8 cellular contexts compared by ENCODE assay signal in genomic region chr16:17273142-17273561, GRCh38.
A peak's percentile ranks its signal among the peaks of the same experiment; 100 is the strongest.
DNase-seq lines count a peak whose midpoint lies in the region; TF ChIP-seq lines count a peak whose summit lies in the region.

No MANE protein-coding gene starts in this region.

- H3K9me3 ChIP-seq in BLaER1 treated with 17β-estradiol and CSF1 and Interleukin-3, amounts not matched to agents 10 nM and 100 nM (replicated peaks in 1 of 11): no peaks in the 10 kb centered on the region
- H3K9me3 ChIP-seq in ascending aorta: no peaks in the 10 kb centered on the region

- H3K4me1 ChIP-seq in BLaER1 treated with 17β-estradiol and CSF1 and Interleukin-3, amounts not matched to agents 10 nM and 100 nM: peaks cover 72 to 95% (median 86%) of the 10 kb centered on the region in 10 experiments
- peaks cover 3 to 7% of the 10 kb centered on the region in 2 donors for H3K4me1 ChIP-seq in ascending aorta

- no peak for TF ChIP-seq POLR2A in NB4 (IDR thresholded peaks at IDR 0.05; ENCODE audit: extremely low read depth, insufficient read length)

- peaks cover 0 to 15% (median 4%) of the 10 kb centered on the region in 11 experiments; a peak in 4 of 22 replicates for H3K36me3 ChIP-seq in BLaER1 treated with 17β-estradiol and CSF1 and Interleukin-3, amounts not matched to agents 10 nM and 100 nM
- H3K36me3 ChIP-seq in ascending aorta: no peaks in the 10 kb centered on the region

- H3K36me3 Mint-ChIP-seq in osteocyte (ENCODE audit: unreplicated experiment): no peaks in the 10 kb centered on the region

- H3K27me3 ChIP-seq in BLaER1 treated with 17β-estradiol and CSF1 and Interleukin-3, amounts not matched to agents 10 nM and 100 nM: no peaks in the 10 kb centered on the region
- no peaks in the 10 kb centered on the region for H3K27me3 ChIP-seq in ascending aorta

- intact Hi-C loops in ascending aorta (cut with DNase I): no loop called here

- H3K4me3 ChIP-seq in BLaER1 treated with 17β-estradiol and CSF1 and Interleukin-3, amounts not matched to agents 10 nM and 100 nM: no peak overlapping the region
- H3K4me3 ChIP-seq in NB4 (ENCODE audit: low read depth, low read length) (no peak overlapping the region), ascending aorta (no peak overlapping the region)

- H3K27me3 Mint-ChIP-seq in osteocyte (ENCODE audit: unreplicated experiment): no peaks in the 10 kb centered on the region

- peak overlapping the region; percentile 1 to 76 (median 63); a peak in 20 of 22 replicates for H3K4me2 ChIP-seq in BLaER1 treated with 17β-estradiol and CSF1 and Interleukin-3, amounts not matched to agents 10 nM and 100 nM

- H3K27ac Mint-ChIP-seq in osteocyte (ENCODE audit: unreplicated experiment): peak overlapping the region; percentile 41

- no peak overlapping the region for H3K4me3 Mint-ChIP-seq in osteocyte (ENCODE audit: unreplicated experiment)

- peaks cover 0 to 41% (median 1%) of the 10 kb centered on the region in 11 experiments; a peak in 6 of 22 replicates for H4K20me1 ChIP-seq in BLaER1 treated with 17β-estradiol and CSF1 and Interleukin-3, amounts not matched to agents 10 nM and 100 nM

- H3K4me1 Mint-ChIP-seq in osteocyte (ENCODE audit: unreplicated experiment): peaks cover 15% of the 10 kb centered on the region

- TF ChIP-seq CTCF in NB4 (IDR thresholded peaks at IDR 0.05; ENCODE audit: low read depth, low read length) (no peak), osteocyte (IDR thresholded peaks at IDR 0.05) (no peak), ascending aorta (IDR thresholded peaks at IDR 0.05) (no peak)

- peak overlapping the region in 9 of 11 experiments; percentile 11 to 65 (median 36); a peak in 10 of 22 replicates for H3K27ac ChIP-seq in BLaER1 treated with 17β-estradiol and CSF1 and Interleukin-3, amounts not matched to agents 10 nM and 100 nM
- H3K27ac ChIP-seq in ascending aorta: no peak overlapping the region

- H3K9ac ChIP-seq in BLaER1 treated with 17β-estradiol and CSF1 and Interleukin-3, amounts not matched to agents 10 nM and 100 nM: no peak overlapping the region

- H3K9me3 Mint-ChIP-seq in osteocyte (ENCODE audit: unreplicated experiment): no peaks in the 10 kb centered on the region

- DNase-seq in NB4 (ENCODE audit: low read depth) (peak; percentile 75), amniotic stem cell (lab: John Stamatoyannopoulos, UW) (peak; percentile 75), osteocyte (ENCODE audit: extremely low spot score, unreplicated experiment) (no peak), ascending aorta (ENCODE audit: low spot score in 2 of 2) (no peak), Ammon's horn (ENCODE audit: low spot score) (no peak), dermis blood vessel endothelial cell (no peak), NCI-H446 (lab: John Stamatoyannopoulos, UW) (no peak)

Comparison
In these comparisons a context has a peak if more than half of its experiments do, and no peak if none do; other contexts are left out.
1. H3K27ac ChIP-seq: peak in BLaER1 treated with 17β-estradiol and CSF1 and Interleukin-3, amounts not matched to agents 10 nM and 100 nM (9 of 11); none in ascending aorta (0 of 2).
2. DNase-seq: peak in NB4 (single experiment) and amniotic stem cell (single experiment); none in osteocyte (single experiment), ascending aorta (0 of 2), Ammon's horn (single experiment), dermis blood vessel endothelial cell (single experiment) and NCI-H446 (0 of 2).